30 cellular contexts compared by ENCODE assay signal in the genomic region with DNA sequence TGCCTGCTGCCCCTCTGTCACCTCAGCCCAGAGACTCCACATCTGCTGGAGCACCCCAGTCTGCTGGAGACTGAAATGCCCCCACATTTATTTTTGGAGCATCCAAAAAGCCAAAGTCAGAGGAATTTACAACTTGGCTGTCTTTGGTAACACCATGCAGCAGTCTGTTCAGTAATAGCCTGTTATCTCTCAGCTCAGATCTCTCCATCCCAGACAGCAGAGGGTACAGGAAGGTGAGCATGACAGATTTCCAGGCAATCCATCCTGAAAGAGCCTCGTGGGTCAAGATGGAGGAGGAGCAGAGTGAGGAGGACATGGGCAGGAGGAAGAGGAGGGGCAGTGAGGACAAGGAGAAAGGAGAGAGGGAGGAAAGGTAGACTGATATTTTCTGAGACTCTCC. TPM values are rescaled to one million over a fixed set of nuclear protein-coding genes. Genes with fewer than 3 reads are reported as not detected.
"Had no signal": no experiment of that assay in that cellular context is flagged by ENCODE, and none has a peak within 500 bp of the region (broad histone marks: within the 10 kb centered on the region; RNA-seq: fewer than 3 reads in every experiment).

No MANE protein-coding gene starts in this region.

- H3K27ac ChIP-seq: adrenal gland, body of pancreas, colonic mucosa, esophagus muscularis mucosa, foreskin keratinocyte, gastrocnemius medialis, heart right ventricle had no signal

- H3K9me3 Mint-ChIP-seq: activated CD4-positive, alpha-beta memory T cell treated with anti-CD3 and anti-CD28 coated beads for 36 hours; activated CD4-positive, alpha-beta T cell treated with anti-CD3 and anti-CD28 coated beads, Interleukin-2, amount 10 ng/mL, durations not matched to agents 24 days and 14 days; activated naive CD4-positive, alpha-beta T cell treated with anti-CD3 and anti-CD28 coated beads for 36 hours; activated naive CD4-positive, alpha-beta T cell treated with anti-CD3 and anti-CD28 coated beads, Interleukin-2, amount 50 U/mL, for 24 hours; activated naive CD8-positive, alpha-beta T cell treated with anti-CD3 and anti-CD28 coated beads for 36 hours; activated naive CD8-positive, alpha-beta T cell treated with anti-CD3 and anti-CD28 coated beads, Interleukin-2, amount 50 U/mL, for 24 hours; activated T-helper 1 cell treated with anti-CD3 and anti-CD28 coated beads, Interleukin-12 subunit alpha, Interleukin-12 subunit beta, Interleukin-2, Interleukin-4 antibody, amounts not matched to agents 30 ng/mL and 10 ng/mL and 1 ng/mL, durations not matched to agents 14 hours and 24 hours and 36 hours had no signal

- ATAC-seq: activated CD4-positive, alpha-beta T cell treated with anti-CD3 and anti-CD28 coated beads for 36 hours; activated CD8-positive, alpha-beta memory T cell treated with anti-CD3 and anti-CD28 coated beads, Interleukin-2, amount 10 ng/mL, durations not matched to agents 7 days and 5 days; activated CD8-positive, alpha-beta T cell treated with anti-CD3 and anti-CD28 coated beads, Interleukin-2, amount 10 ng/mL, durations not matched to agents 7 days and 5 days; activated naive CD8-positive, alpha-beta T cell treated with anti-CD3 and anti-CD28 coated beads, Interleukin-2, amount 50 U/mL, for 24 hours; body of pancreas; foreskin keratinocyte; gastrocnemius medialis; heart right ventricle had no signal

- H3K4me1 ChIP-seq: adrenal gland, body of pancreas, colonic mucosa, esophagus muscularis mucosa, foreskin keratinocyte, gastrocnemius medialis, heart right ventricle had no signal

- H3K4me1 Mint-ChIP-seq: activated CD4-positive, alpha-beta T cell treated with anti-CD3 and anti-CD28 coated beads for 36 hours; activated CD4-positive, alpha-beta T cell treated with anti-CD3 and anti-CD28 coated beads, Interleukin-2, amount 10 ng/mL, durations not matched to agents 24 days and 14 days; activated CD8-positive, alpha-beta memory T cell treated with anti-CD3 and anti-CD28 coated beads, Interleukin-2, amount 10 ng/mL, durations not matched to agents 7 days and 5 days; activated naive CD4-positive, alpha-beta T cell treated with anti-CD3 and anti-CD28 coated beads, Interleukin-2, amount 50 U/mL, for 24 hours; activated naive CD8-positive, alpha-beta T cell treated with anti-CD3 and anti-CD28 coated beads for 36 hours; activated naive CD8-positive, alpha-beta T cell treated with anti-CD3 and anti-CD28 coated beads, Interleukin-2, amount 50 U/mL, for 24 hours had no signal

- DNase-seq: activated CD4-positive, alpha-beta memory T cell treated with anti-CD3 and anti-CD28 coated beads for 36 hours; activated CD4-positive, alpha-beta T cell treated with anti-CD3 and anti-CD28 coated beads for 36 hours; activated CD4-positive, alpha-beta T cell treated with anti-CD3 and anti-CD28 coated beads, Interleukin-2, amount 10 ng/mL, durations not matched to agents 24 days and 14 days; activated CD4-positive, CD25-positive, alpha-beta regulatory T cell; activated CD4-positive, CD25-positive, alpha-beta regulatory T cell treated with anti-CD3 and anti-CD28 coated beads, Interleukin-2, amount 50 U/mL, for 72 hours; activated CD8-positive, alpha-beta memory T cell treated with anti-CD3 and anti-CD28 coated beads, Interleukin-2, amount 10 ng/mL, durations not matched to agents 7 days and 5 days; activated CD8-positive, alpha-beta memory T cell treated with anti-CD3 and anti-CD28 coated beads, Interleukin-2, amount 50 U/mL, for 4 hours; activated CD8-positive, alpha-beta T cell treated with anti-CD3 and anti-CD28 coated beads, Interleukin-2, amount 10 ng/mL, durations not matched to agents 7 days and 5 days; activated naive CD4-positive, alpha-beta T cell treated with anti-CD3 and anti-CD28 coated beads for 36 hours; activated naive CD8-positive, alpha-beta T cell treated with anti-CD3 and anti-CD28 coated beads for 36 hours; activated naive CD8-positive, alpha-beta T cell treated with anti-CD3 and anti-CD28 coated beads, Interleukin-2, amount 50 U/mL, for 24 hours; activated T-cell treated with anti-CD3 and anti-CD28 coated beads, Interleukin-2, amount 50 U/mL, for 1 hour; activated T-cell treated with anti-CD3 and anti-CD28 coated beads, Interleukin-2, amount 50 U/mL, for 48 hours; adrenal gland; amygdala; aorta; body of pancreas; central memory CD4-positive, alpha-beta T cell; cerebellar nuclear complex; colonic mucosa; effector memory CD4-positive, alpha-beta T cell; foreskin keratinocyte; gastrocnemius medialis; heart right ventricle; T-helper 2 cell had no signal

- H3K4me3 ChIP-seq: adrenal gland, body of pancreas, colonic mucosa, esophagus muscularis mucosa, gastrocnemius medialis, heart right ventricle had no signal

- H3K36me3 Mint-ChIP-seq: activated CD4-positive, alpha-beta memory T cell treated with anti-CD3 and anti-CD28 coated beads for 36 hours; activated CD8-positive, alpha-beta memory T cell treated with anti-CD3 and anti-CD28 coated beads, Interleukin-2, amount 10 ng/mL, durations not matched to agents 7 days and 5 days; activated naive CD4-positive, alpha-beta T cell treated with anti-CD3 and anti-CD28 coated beads, Interleukin-2, amount 50 U/mL, for 24 hours; activated naive CD8-positive, alpha-beta T cell treated with anti-CD3 and anti-CD28 coated beads for 36 hours had no signal

- H3K27me3 Mint-ChIP-seq: activated CD4-positive, alpha-beta T cell treated with anti-CD3 and anti-CD28 coated beads, Interleukin-2, amount 10 ng/mL, durations not matched to agents 24 days and 14 days; activated naive CD8-positive, alpha-beta T cell treated with anti-CD3 and anti-CD28 coated beads for 36 hours; activated naive CD8-positive, alpha-beta T cell treated with anti-CD3 and anti-CD28 coated beads, Interleukin-2, amount 50 U/mL, for 24 hours had no signal

- H3K9me3 ChIP-seq: adrenal gland, body of pancreas, colonic mucosa, esophagus muscularis mucosa, gastrocnemius medialis, heart right ventricle had no signal

- H3K27ac Mint-ChIP-seq: activated CD4-positive, alpha-beta memory T cell treated with anti-CD3 and anti-CD28 coated beads for 36 hours; activated CD4-positive, alpha-beta T cell treated with anti-CD3 and anti-CD28 coated beads for 36 hours; activated CD4-positive, alpha-beta T cell treated with anti-CD3 and anti-CD28 coated beads, Interleukin-2, amount 10 ng/mL, durations not matched to agents 24 days and 14 days; activated CD8-positive, alpha-beta memory T cell treated with anti-CD3 and anti-CD28 coated beads, Interleukin-2, amount 10 ng/mL, durations not matched to agents 7 days and 5 days; activated CD8-positive, alpha-beta T cell treated with anti-CD3 and anti-CD28 coated beads, Interleukin-2, amount 10 ng/mL, durations not matched to agents 7 days and 5 days; activated naive CD4-positive, alpha-beta T cell treated with anti-CD3 and anti-CD28 coated beads for 36 hours; activated naive CD4-positive, alpha-beta T cell treated with anti-CD3 and anti-CD28 coated beads, Interleukin-2, amount 50 U/mL, for 24 hours; activated naive CD8-positive, alpha-beta T cell treated with anti-CD3 and anti-CD28 coated beads for 36 hours; activated naive CD8-positive, alpha-beta T cell treated with anti-CD3 and anti-CD28 coated beads, Interleukin-2, amount 50 U/mL, for 24 hours; activated T-helper 1 cell treated with anti-CD3 and anti-CD28 coated beads, Interleukin-12 subunit alpha, Interleukin-12 subunit beta, Interleukin-2, Interleukin-4 antibody, amounts not matched to agents 30 ng/mL and 10 ng/mL and 1 ng/mL, durations not matched to agents 14 hours and 24 hours and 36 hours had no signal

- H3K36me3 ChIP-seq: adrenal gland, colonic mucosa, esophagus muscularis mucosa, gastrocnemius medialis, heart right ventricle had no signal

- H3K27me3 ChIP-seq: adrenal gland, body of pancreas, colonic mucosa, foreskin keratinocyte, gastrocnemius medialis, heart right ventricle had no signal

- H3K4me3 Mint-ChIP-seq: activated CD4-positive, alpha-beta memory T cell treated with anti-CD3 and anti-CD28 coated beads for 36 hours; activated CD4-positive, alpha-beta T cell treated with anti-CD3 and anti-CD28 coated beads for 36 hours; activated CD4-positive, alpha-beta T cell treated with anti-CD3 and anti-CD28 coated beads, Interleukin-2, amount 10 ng/mL, durations not matched to agents 24 days and 14 days; activated CD8-positive, alpha-beta memory T cell treated with anti-CD3 and anti-CD28 coated beads, Interleukin-2, amount 10 ng/mL, durations not matched to agents 7 days and 5 days; activated CD8-positive, alpha-beta T cell treated with anti-CD3 and anti-CD28 coated beads, Interleukin-2, amount 10 ng/mL, durations not matched to agents 7 days and 5 days; activated naive CD4-positive, alpha-beta T cell treated with anti-CD3 and anti-CD28 coated beads for 36 hours; activated naive CD4-positive, alpha-beta T cell treated with anti-CD3 and anti-CD28 coated beads, Interleukin-2, amount 50 U/mL, for 24 hours; activated naive CD8-positive, alpha-beta T cell treated with anti-CD3 and anti-CD28 coated beads for 36 hours; activated naive CD8-positive, alpha-beta T cell treated with anti-CD3 and anti-CD28 coated beads, Interleukin-2, amount 50 U/mL, for 24 hours; activated T-helper 1 cell treated with anti-CD3 and anti-CD28 coated beads, Interleukin-12 subunit alpha, Interleukin-12 subunit beta, Interleukin-2, Interleukin-4 antibody, amounts not matched to agents 30 ng/mL and 10 ng/mL and 1 ng/mL, durations not matched to agents 14 hours and 24 hours and 36 hours had no signal

RNA-seq across cellular contexts. Expression of gene GRID1, which starts 55.9 kb away (rescaled TPM):
- total RNA-seq: activated CD4-positive, alpha-beta memory T cell treated with anti-CD3 and anti-CD28 coated beads for 36 hours; activated CD4-positive, alpha-beta T cell treated with anti-CD3 and anti-CD28 coated beads for 36 hours; activated CD4-positive, alpha-beta T cell treated with anti-CD3 and anti-CD28 coated beads, Interleukin-2, amount 10 ng/mL, durations not matched to agents 24 days and 14 days; activated CD8-positive, alpha-beta memory T cell treated with anti-CD3 and anti-CD28 coated beads for 36 hours; activated CD8-positive, alpha-beta memory T cell treated with anti-CD3 and anti-CD28 coated beads, Interleukin-2, amount 10 ng/mL, durations not matched to agents 7 days and 5 days; activated CD8-positive, alpha-beta T cell treated with anti-CD3 and anti-CD28 coated beads, Interleukin-2, amount 10 ng/mL, durations not matched to agents 7 days and 5 days; activated naive CD4-positive, alpha-beta T cell treated with anti-CD3 and anti-CD28 coated beads for 36 hours; activated naive CD8-positive, alpha-beta T cell treated with anti-CD3 and anti-CD28 coated beads for 36 hours; activated T-helper 1 cell treated with anti-CD3 and anti-CD28 coated beads, Interleukin-12 subunit alpha, Interleukin-12 subunit beta, Interleukin-2, Interleukin-4 antibody, amounts not matched to agents 30 ng/mL and 10 ng/mL and 1 ng/mL, durations not matched to agents 14 hours and 24 hours and 36 hours; foreskin keratinocyte; T-helper 1 cell treated with Interleukin-12 subunit alpha and Interleukin-12 subunit beta and Interleukin-4 antibody, amounts not matched to agents 30 ng/mL and 1 ng/mL, for 36 hours had no signal
- polyA plus RNA-seq: aorta, foreskin keratinocyte had no signal
